8 cellular contexts compared by ENCODE assay signal in the genomic region with DNA sequence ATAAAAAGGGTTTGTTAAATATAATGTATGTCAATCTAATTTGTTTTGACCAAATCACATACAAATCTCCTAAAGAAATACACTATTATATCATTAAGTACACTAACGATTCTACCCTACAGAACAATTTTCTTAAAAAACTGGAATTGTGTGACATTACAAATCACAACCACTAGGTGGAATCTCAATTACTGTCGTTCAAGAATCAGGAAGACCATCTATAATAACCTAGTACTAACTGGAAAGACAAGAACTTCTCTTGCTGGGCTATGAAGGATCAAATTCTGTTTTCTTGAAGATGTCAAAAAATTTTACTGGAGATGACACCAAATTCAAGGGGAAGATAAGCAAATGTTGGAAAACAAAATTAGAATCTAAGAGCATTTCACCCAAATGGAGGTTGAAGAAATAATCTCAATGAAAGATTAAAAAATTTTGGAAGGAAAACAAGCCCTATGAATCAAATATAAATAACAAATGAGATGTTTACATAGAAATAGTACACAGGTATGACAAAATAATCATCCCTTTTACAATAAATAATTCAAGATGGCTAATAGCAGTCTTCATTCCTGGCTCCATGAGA.
DNase-seq lines count a peak whose midpoint lies in the region; ATAC-seq and TF ChIP-seq lines count a peak whose summit lies in the region.

No MANE protein-coding gene starts in this region.

- DNase-seq in heart left ventricle (no peak), cardiac septum (ENCODE audit: low spot score) (no peak), PC-3 (peak; percentile 80), erythroblast (lab: John Stamatoyannopoulos, UW) (peak; percentile 21 to 37), pons (ENCODE audit: low spot score) (peak; percentile 71), DMS153 treated with DMSO at 0.1 percent for 48 hours (lab: John Stamatoyannopoulos, UW; ENCODE audit: unreplicated experiment) (no peak)

- H3K9me2 ChIP-seq in PC-3 (replicated peaks; ENCODE audit: low read length) = no peaks in the 10 kb centered on the region

- no peak overlapping the region for H3K9ac ChIP-seq in PC-3 (ENCODE audit: low read length)

- intact Hi-C loops in heart left ventricle (cut with DNase I) = loop anchor here in 9 of 10 donors (2.0 to 10.0 kb wide), 5 partner anchors 108 to 198 kb away; partner anchors contain the start of gene STK39 (in 8 of the 9)
- intact Hi-C loops in cardiac septum (cut with DNase I) = loop anchor here (5.0 to 10.0 kb wide), 3 partner anchors 111 to 298 kb away; partner anchors contain the start of gene STK39
- intact Hi-C loops in PC-3 (cut with micrococcal nuclease) = loop anchor here (2.0 to 5.0 kb wide), 4 partner anchors 56 to 200 kb away; partner anchors contain the start of gene STK39

- H3K9me3 ChIP-seq in heart left ventricle = no peaks in the 10 kb centered on the region
- no peaks in the 10 kb centered on the region for H3K9me3 ChIP-seq in PC-3 (ENCODE audit: low read length)

- POLR2A ChIA-PET in PC-3 (lab: Charles Lee; ENCODE audit: unreplicated experiment) = no interaction called here

- no peak for TF ChIP-seq POLR2A in heart left ventricle (IDR thresholded peaks at IDR 0.05)
- TF ChIP-seq POLR2A in erythroblast (IDR thresholded peaks at IDR 0.05; ENCODE audit: low read length) = no peak

- no peak overlapping the region for H3K4me2 ChIP-seq in PC-3 (ENCODE audit: low read length)

- no peak overlapping the region for H2AFZ ChIP-seq in PC-3 (ENCODE audit: low read length)

- BruUV-seq in PC-3 (replicated peaks; lab: Mats Ljungman, UMichigan) = no TSS peak

- peak; percentile 37 to 69 (median 58) for TF ChIP-seq CTCF in heart left ventricle (IDR thresholded peaks at IDR 0.05)
- peak; percentile 74 for TF ChIP-seq CTCF in PC-3 (conservative IDR thresholded peaks at IDR 0.05; ENCODE audit: low read depth, low read length)

- H4K20me1 ChIP-seq in PC-3 (ENCODE audit: low read length) = no peaks in the 10 kb centered on the region

- no peaks in the 10 kb centered on the region for H3K79me2 ChIP-seq in PC-3 (ENCODE audit: low read length)

- peaks cover 0 to 39% (median 14%) of the 10 kb centered on the region in 12 donors for H3K4me1 ChIP-seq in heart left ventricle
- peaks cover 17% of the 10 kb centered on the region for H3K4me1 ChIP-seq in PC-3 (ENCODE audit: insufficient read depth, low read length)

- peak overlapping the region in 4 of 12 donors; percentile 1 to 44 (median 23) for H3K27ac ChIP-seq in heart left ventricle
- no peak overlapping the region for H3K27ac ChIP-seq in PC-3 (ENCODE audit: low read length)

- 13 to 29% (median 21%) methylated on average over 2 of the region's 2 CpGs for WGBS in heart left ventricle, 4 donors

- ATAC-seq in heart left ventricle = no peak
- ATAC-seq in HG03103 (IDR thresholded peaks at IDR 0.05; ENCODE audit: low read depth, unreplicated experiment) = peak; percentile 80
- no peak for ATAC-seq in PC-3
- ATAC-seq in GM19351 (IDR thresholded peaks at IDR 0.05; ENCODE audit: unreplicated experiment) = no peak

- CTCF ChIA-PET in PC-3 (lab: Charles Lee) = no interaction called here

- H3K36me3 ChIP-seq in heart left ventricle = peaks cover 0 to 14% (median 4%) of the 10 kb centered on the region in 9 donors
- peaks cover 4% of the 10 kb centered on the region; the same call in 1 of the 2 replicates for H3K36me3 ChIP-seq in PC-3 (ENCODE audit: low read depth, low read length)

- H3F3A ChIP-seq in PC-3 (ENCODE audit: low read length, unreplicated experiment) = peaks cover 4% of the 10 kb centered on the region

- no peak overlapping the region for H3K4me3 ChIP-seq in heart left ventricle
- H3K4me3 ChIP-seq in PC-3 (ENCODE audit: low read length) = no peak overlapping the region

- no peaks in the 10 kb centered on the region for H3K27me3 ChIP-seq in heart left ventricle
- no peaks in the 10 kb centered on the region for H3K27me3 ChIP-seq in PC-3 (ENCODE audit: low read length)

Comparison
In these comparisons a context has a peak if more than half of its experiments do, and no peak if none do; other contexts are left out.
1. DNase-seq: peak in PC-3 (single experiment), erythroblast (2 of 2) and pons (single experiment); none in heart left ventricle (0 of 5), cardiac septum (single experiment) and DMS153 treated with DMSO at 0.1 percent for 48 hours (single experiment).